16 cellular contexts compared by ENCODE assay signal in genomic region chr12:57215065-57215464, GRCh38. TPM values are rescaled to one million over a fixed set of nuclear protein-coding genes. Genes with fewer than 3 reads are reported as not detected.
A peak's percentile ranks its signal among the peaks of the same experiment; 100 is the strongest.
DNase-seq lines count a peak whose midpoint lies in the region; ATAC-seq, FAIRE-seq and TF ChIP-seq lines count a peak whose summit lies in the region.
"Had no signal": no experiment of that assay in that cellular context is flagged by ENCODE, and none has a peak within 500 bp of the region (broad histone marks: within the 10 kb centered on the region; RNA-seq: fewer than 3 reads in every experiment).

No MANE protein-coding gene starts in this region.

- in situ Hi-C loops in HepG2 (cut with HindIII; ENCODE audit: extremely low pct_ligation_motif_present, low pct_unique_long_range_greater_than_20kb), result no loop called here

- H3K4me3 ChIP-seq in HepG2 (replicated peaks in 1 of 3; ENCODE audit: insufficient read depth in 1 of 3, low read depth in 2 of 3, low read length in 3 of 3) (no peak overlapping the region), mesendoderm (ENCODE audit: low read length) (no peak overlapping the region)
- H3K4me3 ChIP-seq: SK-N-MC had no signal

- H4K8ac ChIP-seq in mesendoderm (ENCODE audit: low read depth, low read length), result no peak overlapping the region

- POLR2A ChIA-PET in T-cell (lab: Charles Lee) (no interaction called here), HepG2 (lab: Yijun Ruan, JAX) (interaction anchor here (2.6 kb wide), 1 partner anchor 15 kb away, joined by 14 read pairs; the partner anchor contains the start of gene SHMT2)

- no TSS peak for BruUV-seq in HepG2 (replicated peaks; lab: Mats Ljungman, UMichigan)

- H3K36me3 ChIP-seq in HepG2 (replicated peaks in 1 of 2; ENCODE audit: control insufficient read depth in 1 of 2, insufficient read depth in 2 of 2, low read length in 2 of 2), result peaks cover 12 to 23% of the 10 kb centered on the region in 2 experiments; a peak in 4 of 5 replicates
- H3K36me3 ChIP-seq in mesendoderm (ENCODE audit: control insufficient read depth, insufficient read depth, low read length), result no peaks in the 10 kb centered on the region

- no peaks in the 10 kb centered on the region for H3K79me1 ChIP-seq in mesendoderm (ENCODE audit: low read length)

- H3K79me2 ChIP-seq in HepG2 (ENCODE audit: insufficient read depth, low read length) (no peaks in the 10 kb centered on the region), mesendoderm (ENCODE audit: control insufficient read depth, insufficient read depth, low read length) (no peaks in the 10 kb centered on the region)

- peaks cover 17 to 52% of the 10 kb centered on the region in 2 experiments for H3K27me3 ChIP-seq in HepG2 (ENCODE audit: control insufficient read depth in 1 of 2, insufficient read depth in 2 of 2, low read length in 2 of 2)
- peaks cover 40% of the 10 kb centered on the region for H3K27me3 ChIP-seq in mesendoderm (ENCODE audit: insufficient read depth, low read length, poor library complexity)

- H3K4me1 ChIP-seq in HepG2 (ENCODE audit: insufficient read depth, low read length) (peaks cover 37% of the 10 kb centered on the region), mesendoderm (ENCODE audit: control insufficient read depth, low read depth, low read length) (no peaks in the 10 kb centered on the region)

- H3K27me3 Mint-ChIP-seq in T-helper 1 cell treated with Interleukin-12 subunit alpha and Interleukin-12 subunit beta and Interleukin-4 antibody, amounts not matched to agents 30 μg/mL and 1 μg/mL, for 36 hours (ENCODE audit: low read depth), result peaks cover 59% of the 10 kb centered on the region
- H3K27me3 Mint-ChIP-seq in T-cell, result peaks cover 56 to 58% of the 10 kb centered on the region in 2 donors
- H3K27me3 Mint-ChIP-seq in stimulated activated memory B cell treated with anti-CD40 and anti-IgM and Interleukin-4, amounts not matched to agents 10 μg/mL and 1 μg/mL and 100 μg/mL, for 72 hours, result peaks cover 58% of the 10 kb centered on the region

- no peak overlapping the region for H2BK120ac ChIP-seq in mesendoderm (ENCODE audit: low read depth, low read length)

- H3K56ac ChIP-seq in mesendoderm (ENCODE audit: low read length), result no peak overlapping the region

- H2AFZ ChIP-seq in HepG2 (ENCODE audit: low read length), result no peak overlapping the region

- H3K4me2 ChIP-seq in HepG2 (ENCODE audit: low read depth, low read length), result no peak overlapping the region
- no peak overlapping the region for H3K4me2 ChIP-seq in mesendoderm (ENCODE audit: low read length)

- TF ChIP-seq RAD21 in HepG2 (CRISPR knock-in tag; IDR thresholded peaks at IDR 0.05), result no peak

- no peak overlapping the region for H3K18ac ChIP-seq in mesendoderm (ENCODE audit: low read length)

- H3K9me3 Mint-ChIP-seq in T-helper 1 cell treated with Interleukin-12 subunit alpha and Interleukin-12 subunit beta and Interleukin-4 antibody, amounts not matched to agents 30 μg/mL and 1 μg/mL, for 36 hours, result no peaks in the 10 kb centered on the region
- H3K9me3 Mint-ChIP-seq in T-cell, result no peaks in the 10 kb centered on the region
- no peaks in the 10 kb centered on the region for H3K9me3 Mint-ChIP-seq in stimulated activated memory B cell treated with anti-CD40 and anti-IgM and Interleukin-4, amounts not matched to agents 10 μg/mL and 1 μg/mL and 100 μg/mL, for 72 hours
- H3K9me3 Mint-ChIP-seq: activated naive CD4-positive, alpha-beta T cell treated with anti-CD3 and anti-CD28 coated beads for 36 hours had no signal

- H3K27ac ChIP-seq in HepG2 (ENCODE audit: extremely low read length, insufficient read depth, low read length) (no peak overlapping the region), mesendoderm (ENCODE audit: low read depth, low read length) (no peak overlapping the region)
- H3K27ac ChIP-seq: foreskin keratinocyte, SK-N-MC had no signal

- H4K5ac ChIP-seq in mesendoderm (ENCODE audit: low read length), result no peak overlapping the region

- H3K9ac ChIP-seq in HepG2 (ENCODE audit: insufficient read depth, low read depth, low read length), result no peak overlapping the region
- no peak overlapping the region for H3K9ac ChIP-seq in mesendoderm (ENCODE audit: low read length)

- CTCF ChIA-PET in T-cell (lab: Charles Lee) (interaction anchor here (1.5 to 4.3 kb wide), 4 partner anchors 12 to 28 kb away, joined by 7 to 66 read pairs (median 23); a partner anchor contains a TSS), HepG2 (lab: Yijun Ruan, JAX; ENCODE audit: low intra/inter-chr PET ratio, low total read pairs) (interaction anchor here (3.2 to 9.8 kb wide), 2 partner anchors 10 to 25 kb away, joined by 8 to 308 read pairs; a partner anchor contains a TSS)

- no peak overlapping the region for H3K23ac ChIP-seq in mesendoderm (ENCODE audit: low read length)

- intact Hi-C loops in HepG2 (cut with micrococcal nuclease; ENCODE audit: unreplicated experiment), result no loop called here

- DNase-seq in T-helper 1 cell (no peak), T-cell (peak in 1 of 34 experiments; percentile 14), HepG2 (ENCODE audit: low spot score) (no peak), NCI-H2227 (lab: John Stamatoyannopoulos, UW; ENCODE audit: unreplicated experiment) (no peak), mesendoderm (no peak), NCI-H226 (no peak)
- DNase-seq: 8988T; foreskin keratinocyte; stimulated activated CD4-positive, alpha-beta T cell treated with anti-CD3 and anti-CD28 coated beads, Interleukin-4, amount 100 ng/mL, for 24 hours had no signal

- H3K27ac Mint-ChIP-seq in T-helper 1 cell treated with Interleukin-12 subunit alpha and Interleukin-12 subunit beta and Interleukin-4 antibody, amounts not matched to agents 30 μg/mL and 1 μg/mL, for 36 hours, result no peak overlapping the region
- H3K27ac Mint-ChIP-seq in T-cell, result no peak overlapping the region
- H3K27ac Mint-ChIP-seq in stimulated activated memory B cell treated with anti-CD40 and anti-IgM and Interleukin-4, amounts not matched to agents 10 μg/mL and 1 μg/mL and 100 μg/mL, for 72 hours, result peak overlapping the region; percentile 69
- H3K27ac Mint-ChIP-seq: activated naive CD4-positive, alpha-beta T cell treated with anti-CD3 and anti-CD28 coated beads for 36 hours had no signal

- H3K9me3 ChIP-seq in HepG2 (ENCODE audit: low read length), result no peaks in the 10 kb centered on the region

- H3K4me1 Mint-ChIP-seq in T-helper 1 cell treated with Interleukin-12 subunit alpha and Interleukin-12 subunit beta and Interleukin-4 antibody, amounts not matched to agents 30 μg/mL and 1 μg/mL, for 36 hours (ENCODE audit: low read depth), result peaks cover 27% of the 10 kb centered on the region
- peaks cover 33 to 48% (median 37%) of the 10 kb centered on the region in 3 donors for H3K4me1 Mint-ChIP-seq in T-cell
- peaks cover 61% of the 10 kb centered on the region for H3K4me1 Mint-ChIP-seq in stimulated activated memory B cell treated with anti-CD40 and anti-IgM and Interleukin-4, amounts not matched to agents 10 μg/mL and 1 μg/mL and 100 μg/mL, for 72 hours

- no peak overlapping the region for H2AK5ac ChIP-seq in mesendoderm (ENCODE audit: low read length)

- H2BK5ac ChIP-seq in mesendoderm (ENCODE audit: low read length), result no peak overlapping the region

- no peak for ATAC-seq in T-cell (replicated peaks in 1 of 4)
- peak; percentile 7 for ATAC-seq in HepG2
- ATAC-seq in stimulated activated memory B cell treated with anti-CD40 and anti-IgM and Interleukin-4, amounts not matched to agents 10 μg/mL and 1 μg/mL and 100 μg/mL, for 72 hours, result no peak

- no peaks in the 10 kb centered on the region for H3K36me3 Mint-ChIP-seq in T-helper 1 cell treated with Interleukin-12 subunit alpha and Interleukin-12 subunit beta and Interleukin-4 antibody, amounts not matched to agents 30 μg/mL and 1 μg/mL, for 36 hours (ENCODE audit: low read depth)
- H3K36me3 Mint-ChIP-seq in T-cell, result no peaks in the 10 kb centered on the region
- no peaks in the 10 kb centered on the region for H3K36me3 Mint-ChIP-seq in stimulated activated memory B cell treated with anti-CD40 and anti-IgM and Interleukin-4, amounts not matched to agents 10 μg/mL and 1 μg/mL and 100 μg/mL, for 72 hours

- TF ChIP-seq POLR2A in HepG2 (IDR thresholded peaks at IDR 0.05; ENCODE audit: insufficient read depth in 1 of 2, low read depth in 2 of 2, low read length in 2 of 2), result no peak

- FAIRE-seq in HepG2 (lab: Jason Lieb, UNC), result no peak
- FAIRE-seq: RCC 7860, small intestine, TTC549 had no signal

- no peak overlapping the region for H3K4ac ChIP-seq in mesendoderm (ENCODE audit: low read depth, low read length)

- TF ChIP-seq CTCF in HepG2 (CRISPR knock-in tag; IDR thresholded peaks at IDR 0.05), result no peak

- H2BK15ac ChIP-seq in mesendoderm (replicated peaks; ENCODE audit: low read depth), result no peak overlapping the region

- H3K4me3 Mint-ChIP-seq in T-helper 1 cell treated with Interleukin-12 subunit alpha and Interleukin-12 subunit beta and Interleukin-4 antibody, amounts not matched to agents 30 μg/mL and 1 μg/mL, for 36 hours, result peak overlapping the region; percentile 79
- H3K4me3 Mint-ChIP-seq in T-cell, result peak overlapping the region in 2 of 3 donors; percentile 6 to 76
- H3K4me3 Mint-ChIP-seq in stimulated activated memory B cell treated with anti-CD40 and anti-IgM and Interleukin-4, amounts not matched to agents 10 μg/mL and 1 μg/mL and 100 μg/mL, for 72 hours, result peak overlapping the region; percentile 79

- peaks cover 9% of the 10 kb centered on the region; the same call in 1 of the 2 replicates for H4K20me1 ChIP-seq in HepG2 (ENCODE audit: insufficient read depth, low read length)

- 20% methylated on average over 7 of the region's 11 CpGs for WGBS in HepG2 (ENCODE audit: low lambda C conversion rate)
- no CpG with 5 or more reads among the region's 11 CpGs for WGBS in mesendoderm (ENCODE audit: extremely low coverage, insufficient coverage, low lambda C conversion rate)

- TF ChIP-seq EP300 in HepG2 (IDR thresholded peaks at IDR 0.05; ENCODE audit: low read depth in 2 of 2, low read length in 2 of 2) (no peak), HepG2 (CRISPR knock-in tag; IDR thresholded peaks at IDR 0.05; ENCODE audit: borderline replicate concordance) (no peak)

RNA-seq across cellular contexts. Expression of gene NXPH4, which starts 1.5 kb away (rescaled TPM):
- 1 to 10 TPM in 2 of 5 donors, under 1 TPM in 2, not detected in 1; 0.49 to 4.5 (median 1.0) TPM for total RNA-seq in T-cell
- not detected in 2 replicates for total RNA-seq in HepG2 (2016; rRNA removed; fragmentation: Illumina TruSeq; extraction: Trizol)
- not detected in 2 replicates for total RNA-seq in HepG2 (2016; cell fraction: cytosol; rRNA removed; fragmentation: Illumina TruSeq; extraction: Trizol; ENCODE audit: low read depth)
- not detected in 2 replicates for total RNA-seq in HepG2 (2016; cell fraction: insoluble cytoplasmic fraction; rRNA removed; fragmentation: Illumina TruSeq; extraction: Trizol)
- total RNA-seq in HepG2 (2016; cell fraction: membrane; rRNA removed; fragmentation: Illumina TruSeq; extraction: Trizol), result not detected in 2 replicates
- not detected in 2 replicates for total RNA-seq in HepG2 (2016; cell fraction: nucleus; rRNA removed; fragmentation: Illumina TruSeq; extraction: Trizol)
- polyA plus RNA-seq in HepG2 (2011; rRNA removed), result 0.13 and 0.24 TPM in 2 replicates
- polyA plus RNA-seq in HepG2 (2011; cell fraction: cytosol; rRNA removed), result 0.18 and 0.24 TPM in 2 replicates
- polyA plus RNA-seq in HepG2 (2011; cell fraction: nucleus; rRNA removed), result 0.54 and 0.55 TPM in 2 replicates
- 1.9 and 2.5 TPM in 2 replicates for polyA plus RNA-seq in HepG2 (2012)
- not detected in 2 replicates for polyA plus RNA-seq in HepG2 (2016; cell fraction: cytosol; fragmentation: Illumina TruSeq; extraction: Trizol; ENCODE audit: low read depth)
- polyA plus RNA-seq in HepG2 (2016; cell fraction: insoluble cytoplasmic fraction; fragmentation: Illumina TruSeq; extraction: Trizol; ENCODE audit: low read depth), result not detected in 2 replicates
- polyA plus RNA-seq in HepG2 (2016; cell fraction: membrane; fragmentation: Illumina TruSeq; extraction: Trizol; ENCODE audit: low read depth), result not detected in 2 replicates
- polyA plus RNA-seq in HepG2 (2016; cell fraction: nucleus; fragmentation: Illumina TruSeq; extraction: Trizol; ENCODE audit: insufficient read depth, low read depth), result not detected in 2 replicates
- 0.30 and 2.2 TPM in 2 replicates for polyA minus RNA-seq in HepG2 (2011; rRNA and poly(A)+ RNA removed; ENCODE audit: low replicate concordance)
- polyA minus RNA-seq in HepG2 (2011; cell fraction: cytosol; rRNA and poly(A)+ RNA removed), result not detected in 2 replicates
- 0.25 TPM in 1 of 2 replicates, not detected in the other for polyA minus RNA-seq in HepG2 (2011; cell fraction: nucleus; rRNA and poly(A)+ RNA removed)
- polyA plus RNA-seq in mesendoderm (2013, experiment 1 of 2), result 0.52 TPM
- polyA plus RNA-seq in mesendoderm (2013, experiment 2 of 2), result 0.42 TPM

RNA-seq across cellular contexts. Expression of gene SHMT2, which starts 14.4 kb away (rescaled TPM):
- total RNA-seq in T-cell (10 to 100 TPM; 31.0 to 80.9 (median 55.6) TPM), HepG2 (2016; rRNA removed; fragmentation: Illumina TruSeq; extraction: Trizol) (181 and 184 TPM in 2 replicates)
- 34.5 and 40.7 TPM in 2 replicates for total RNA-seq in HepG2 (2016; cell fraction: cytosol; rRNA removed; fragmentation: Illumina TruSeq; extraction: Trizol; ENCODE audit: low read depth)
- 185 and 193 TPM in 2 replicates for total RNA-seq in HepG2 (2016; cell fraction: insoluble cytoplasmic fraction; rRNA removed; fragmentation: Illumina TruSeq; extraction: Trizol)
- total RNA-seq in HepG2 (2016; cell fraction: membrane; rRNA removed; fragmentation: Illumina TruSeq; extraction: Trizol), result 86.2 and 91.5 TPM in 2 replicates
- total RNA-seq in HepG2 (2016; cell fraction: nucleus; rRNA removed; fragmentation: Illumina TruSeq; extraction: Trizol), result 87.0 and 104 TPM in 2 replicates
- 393 and 420 TPM in 2 replicates for polyA plus RNA-seq in HepG2 (2011; rRNA removed)
- polyA plus RNA-seq in HepG2 (2011; cell fraction: cytosol; rRNA removed), result 388 and 543 TPM in 2 replicates
- 527 and 559 TPM in 2 replicates for polyA plus RNA-seq in HepG2 (2011; cell fraction: nucleus; rRNA removed)
- 193 and 317 TPM in 2 replicates for polyA plus RNA-seq in HepG2 (2012)
- 47.3 and 51.9 TPM in 2 replicates for polyA plus RNA-seq in HepG2 (2016; cell fraction: cytosol; fragmentation: Illumina TruSeq; extraction: Trizol; ENCODE audit: low read depth)
- 228 and 257 TPM in 2 replicates for polyA plus RNA-seq in HepG2 (2016; cell fraction: insoluble cytoplasmic fraction; fragmentation: Illumina TruSeq; extraction: Trizol; ENCODE audit: low read depth)
- polyA plus RNA-seq in HepG2 (2016; cell fraction: membrane; fragmentation: Illumina TruSeq; extraction: Trizol; ENCODE audit: low read depth), result 85.7 and 97.2 TPM in 2 replicates
- 161 and 174 TPM in 2 replicates for polyA plus RNA-seq in HepG2 (2016; cell fraction: nucleus; fragmentation: Illumina TruSeq; extraction: Trizol; ENCODE audit: insufficient read depth, low read depth)
- polyA minus RNA-seq in HepG2 (2011; rRNA and poly(A)+ RNA removed; ENCODE audit: low replicate concordance), result 452 and 685 TPM in 2 replicates
- polyA minus RNA-seq in HepG2 (2011; cell fraction: cytosol; rRNA and poly(A)+ RNA removed), result 216 and 224 TPM in 2 replicates
- polyA minus RNA-seq in HepG2 (2011; cell fraction: nucleus; rRNA and poly(A)+ RNA removed), result 130 and 151 TPM in 2 replicates
- 223 TPM for polyA plus RNA-seq in mesendoderm (2013, experiment 1 of 2)
- 222 TPM for polyA plus RNA-seq in mesendoderm (2013, experiment 2 of 2)

RNA-seq across cellular contexts. Expression of gene STAC3, which starts 35.9 kb away (rescaled TPM):
- 1 to 10 TPM; 1.3 to 4.9 (median 2.9) TPM for total RNA-seq in T-cell
- total RNA-seq in HepG2 (2016; rRNA removed; fragmentation: Illumina TruSeq; extraction: Trizol), result 0.14 and 0.18 TPM in 2 replicates
- total RNA-seq in HepG2 (2016; cell fraction: cytosol; rRNA removed; fragmentation: Illumina TruSeq; extraction: Trizol; ENCODE audit: low read depth), result not detected in 2 replicates
- total RNA-seq in HepG2 (2016; cell fraction: insoluble cytoplasmic fraction; rRNA removed; fragmentation: Illumina TruSeq; extraction: Trizol), result 0.25 and 0.26 TPM in 2 replicates
- not detected in 2 replicates for total RNA-seq in HepG2 (2016; cell fraction: membrane; rRNA removed; fragmentation: Illumina TruSeq; extraction: Trizol)
- 0.34 and 0.62 TPM in 2 replicates for total RNA-seq in HepG2 (2016; cell fraction: nucleus; rRNA removed; fragmentation: Illumina TruSeq; extraction: Trizol)
- polyA plus RNA-seq in HepG2 (2011; rRNA removed), result 0.22 and 0.27 TPM in 2 replicates
- polyA plus RNA-seq in HepG2 (2011; cell fraction: cytosol; rRNA removed), result 0.05 and 0.17 TPM in 2 replicates
- polyA plus RNA-seq in HepG2 (2011; cell fraction: nucleus; rRNA removed), result 1.3 TPM in 2 replicates
- 0.34 and 0.49 TPM in 2 replicates for polyA plus RNA-seq in HepG2 (2012)
- polyA plus RNA-seq in HepG2 (2016; cell fraction: cytosol; fragmentation: Illumina TruSeq; extraction: Trizol; ENCODE audit: low read depth), result 0.12 TPM in 1 of 2 replicates, not detected in the other
- polyA plus RNA-seq in HepG2 (2016; cell fraction: insoluble cytoplasmic fraction; fragmentation: Illumina TruSeq; extraction: Trizol; ENCODE audit: low read depth), result 0.19 and 0.38 TPM in 2 replicates
- polyA plus RNA-seq in HepG2 (2016; cell fraction: membrane; fragmentation: Illumina TruSeq; extraction: Trizol; ENCODE audit: low read depth), result 0.18 TPM in 1 of 2 replicates, not detected in the other
- 1.4 and 2.4 TPM in 2 replicates for polyA plus RNA-seq in HepG2 (2016; cell fraction: nucleus; fragmentation: Illumina TruSeq; extraction: Trizol; ENCODE audit: insufficient read depth, low read depth)
- 0.54 TPM in 1 of 2 replicates, not detected in the other for polyA minus RNA-seq in HepG2 (2011; rRNA and poly(A)+ RNA removed; ENCODE audit: low replicate concordance)
- not detected in 2 replicates for polyA minus RNA-seq in HepG2 (2011; cell fraction: cytosol; rRNA and poly(A)+ RNA removed)
- polyA minus RNA-seq in HepG2 (2011; cell fraction: nucleus; rRNA and poly(A)+ RNA removed), result 0.99 and 1.3 TPM in 2 replicates
- 0.24 TPM for polyA plus RNA-seq in mesendoderm (2013, experiment 1 of 2)
- polyA plus RNA-seq in mesendoderm (2013, experiment 2 of 2), result 0.42 TPM
